Comparison of ENCODE assay signal across 11 cellular contexts in genomic region chr16:56793504-56793903, GRCh38.
A peak's percentile ranks its signal among the peaks of the same experiment; 100 is the strongest.
DNase-seq lines count a peak whose midpoint lies in the region; ATAC-seq and TF ChIP-seq lines count a peak whose summit lies in the region.
"Had no signal": no experiment of that assay in that cellular context is flagged by ENCODE, and none has a peak within 500 bp of the region (broad histone marks: within the 10 kb centered on the region; RNA-seq: fewer than 3 reads in every experiment).

No MANE protein-coding gene starts in this region.

- H3K9ac ChIP-seq in endodermal cell (ENCODE audit: extremely low read depth, low read length, poor library complexity, severe bottlenecking), result no peak overlapping the region

- in situ Hi-C loops in Panc1 (cut with HindIII; ENCODE audit: low pct_unique_long_range_greater_than_20kb, low sequenced_read_pairs), result no loop called here

- 81 to 98% methylated on average over 4 to 5 of the region's 5 CpGs for WGBS in endodermal cell (ENCODE audit: insufficient coverage in 1 of 2, insufficient read length in 1 of 2), 2 experiments

- peak; percentile 72 for TF ChIP-seq CTCF in Panc1 (IDR thresholded peaks at IDR 0.05)
- TF ChIP-seq CTCF in endodermal cell (conservative IDR thresholded peaks at IDR 0.05), result peak; percentile 72

- H3K36me3 ChIP-seq in Panc1 (ENCODE audit: control insufficient read depth, insufficient read depth, low read length), result no peaks in the 10 kb centered on the region
- no peaks in the 10 kb centered on the region for H3K36me3 ChIP-seq in endodermal cell (ENCODE audit: control insufficient read depth, insufficient read depth, low read length)

- POLR2A ChIA-PET in Panc1 (lab: Charles Lee), result no interaction called here

- H3K27me3 Mint-ChIP-seq in endodermal cell (ENCODE audit: insufficient read depth), result no peaks in the 10 kb centered on the region
- H3K27me3 Mint-ChIP-seq in activated T-cell treated with anti-CD3 and anti-CD28 coated beads, Interleukin-2, amount 50 U/mL, for 24 hours, result no peaks in the 10 kb centered on the region
- H3K27me3 Mint-ChIP-seq: activated naive CD8-positive, alpha-beta T cell had no signal

- H3K4me3 Mint-ChIP-seq in endodermal cell, result no peak overlapping the region
- no peak overlapping the region for H3K4me3 Mint-ChIP-seq in activated T-cell treated with anti-CD3 and anti-CD28 coated beads, Interleukin-2, amount 50 U/mL, for 24 hours
- H3K4me3 Mint-ChIP-seq: activated naive CD8-positive, alpha-beta T cell had no signal

- H3K27ac ChIP-seq in Panc1 (ENCODE audit: low read length) (no peak overlapping the region), endodermal cell (ENCODE audit: low read depth, low read length) (no peak overlapping the region)

- ATAC-seq in Panc1, result peak; percentile 73
- ATAC-seq in sciatic nerve, result peak; percentile 22
- no peak for ATAC-seq in HG02885 (IDR thresholded peaks at IDR 0.05; ENCODE audit: poor library complexity, unreplicated experiment)
- ATAC-seq: mucosa of descending colon had no signal

- 0 out of 2 replicates have a peak, but pooled peaks cover 5% of the 10 kb centered on the region for H3K4me1 ChIP-seq in Panc1 (ENCODE audit: control insufficient read depth, insufficient read depth, low read length)
- no peaks in the 10 kb centered on the region for H3K4me1 ChIP-seq in endodermal cell (ENCODE audit: control insufficient read depth, insufficient read depth, low read length)

- no peak overlapping the region for H3K27ac Mint-ChIP-seq in endodermal cell
- H3K27ac Mint-ChIP-seq in activated T-cell treated with anti-CD3 and anti-CD28 coated beads, Interleukin-2, amount 50 U/mL, for 24 hours, result no peak overlapping the region
- H3K27ac Mint-ChIP-seq: activated naive CD8-positive, alpha-beta T cell had no signal

- DNase-seq in NCI-H2171 treated with DMSO at 0.1 percent for 48 hours (lab: John Stamatoyannopoulos, UW) (peak; percentile 10), NCI-H2171 (lab: John Stamatoyannopoulos, UW) (no peak), Panc1 (ENCODE audit: low read depth, low spot score) (no peak), endodermal cell (no peak), sciatic nerve (ENCODE audit: low spot score) (no peak), iPS-NIHi7 (ENCODE audit: extremely low spot score) (no peak)
- no peak for DNase-seq in activated T-cell treated with anti-CD3 and anti-CD28 coated beads, Interleukin-2, amount 50 U/mL, for 24 hours
- DNase-seq: NCI-H774 had no signal

- intact Hi-C loops in Panc1 (cut with micrococcal nuclease; ENCODE audit: unreplicated experiment), result no loop called here
- intact Hi-C loops in sciatic nerve (cut with DNase I), result no loop called here

- no peaks in the 10 kb centered on the region for H3K9me3 Mint-ChIP-seq in endodermal cell
- H3K9me3 Mint-ChIP-seq in activated T-cell treated with anti-CD3 and anti-CD28 coated beads, Interleukin-2, amount 50 U/mL, for 24 hours, result no peaks in the 10 kb centered on the region

- no peak overlapping the region for H3K4me3 ChIP-seq in Panc1 (ENCODE audit: low read depth in 2 of 2, low read length in 2 of 2)
- no peak overlapping the region for H3K4me3 ChIP-seq in endodermal cell (ENCODE audit: low read length)
- H3K4me3 ChIP-seq: mucosa of descending colon had no signal

- H3K9me3 ChIP-seq in Panc1 (ENCODE audit: control insufficient read depth, insufficient read depth, low read depth, low read length) (no peaks in the 10 kb centered on the region), endodermal cell (ENCODE audit: control insufficient read depth, low read length) (no peaks in the 10 kb centered on the region)
- H3K9me3 ChIP-seq: mucosa of descending colon had no signal

- CTCF ChIA-PET in Panc1 (lab: Charles Lee), result interaction anchor here (0.9 kb wide), 1 partner anchor 76 kb away, joined by 3 read pairs; no protein-coding TSS in a partner anchor

- no TSS peak for BruUV-seq in Panc1 (replicated peaks; lab: Mats Ljungman, UMichigan)

- H3K4me1 Mint-ChIP-seq in endodermal cell, result peaks cover 12% of the 10 kb centered on the region
- no peaks in the 10 kb centered on the region for H3K4me1 Mint-ChIP-seq in activated T-cell treated with anti-CD3 and anti-CD28 coated beads, Interleukin-2, amount 50 U/mL, for 24 hours (ENCODE audit: low read depth)

- H3K27me3 ChIP-seq in Panc1 (ENCODE audit: control insufficient read depth, insufficient read depth, low read length) (no peaks in the 10 kb centered on the region), endodermal cell (ENCODE audit: control insufficient read depth, insufficient read depth, low read length, poor library complexity, severe bottlenecking) (no peaks in the 10 kb centered on the region)

- peaks cover 3% of the 10 kb centered on the region for H3K36me3 Mint-ChIP-seq in endodermal cell (ENCODE audit: low read depth)
- H3K36me3 Mint-ChIP-seq in activated T-cell treated with anti-CD3 and anti-CD28 coated beads, Interleukin-2, amount 50 U/mL, for 24 hours (ENCODE audit: low read depth), result peaks cover 14% of the 10 kb centered on the region
